Comparison of ENCODE assay signal across 13 cellular contexts in genomic region chr15:40155270-40155910, GRCh38. TPM values are rescaled to one million over a fixed set of nuclear protein-coding genes. Genes with fewer than 3 reads are reported as not detected.
A peak's percentile ranks its signal among the peaks of the same experiment; 100 is the strongest.
DNase-seq lines count a peak whose midpoint lies in the region; ATAC-seq and TF ChIP-seq lines count a peak whose summit lies in the region.
"Had no signal": no experiment of that assay in that cellular context is flagged by ENCODE, and none has a peak within 500 bp of the region (broad histone marks: within the 10 kb centered on the region; RNA-seq: fewer than 3 reads in every experiment).

No MANE protein-coding gene starts in this region.

- H3K9ac ChIP-seq in HUES48 (ENCODE audit: low read depth, low read length), result peak overlapping the region; percentile 54; the same call in 1 of the 2 replicates

- peak; percentile 85 for DNase-seq in COLO668 (lab: John Stamatoyannopoulos, UW; ENCODE audit: unreplicated experiment)
- DNase-seq in RWPE1 (ENCODE audit: low spot score), result peak; percentile 72
- peak; percentile 60 to 78 for DNase-seq in left colon
- DNase-seq in putamen (ENCODE audit: low spot score), result no peak
- DNase-seq: activated CD8-positive, alpha-beta memory T cell treated with anti-CD3 and anti-CD28 coated beads, Interleukin-2, amount 50 U/mL, for 48 hours; OCI-M1; stimulated activated CD4-positive, alpha-beta T cell treated with anti-CD3 and anti-CD28 coated beads, Interleukin-1b, Interleukin-23, amount 100 ng/mL, for 48 hours; stimulated activated naive CD8-positive, alpha-beta T cell treated with anti-CD3 and anti-CD28 coated beads, Interleukin-15, amount 100 ng/mL, for 72 hours had no signal

- POLR2A ChIA-PET in RWPE1 (lab: Yijun Ruan, JAX; ENCODE audit: low non-redundant PET), result no interaction called here

- TF ChIP-seq CTCF in RWPE1 (conservative IDR thresholded peaks at IDR 0.05; ENCODE audit: low read depth), result no peak

- H3K4me3 ChIP-seq in HUES48 (ENCODE audit: low read depth, low read length), result peak overlapping the region; percentile 20
- H3K4me3 ChIP-seq: HAP-1 had no signal

- no peaks in the 10 kb centered on the region for H3K9me3 ChIP-seq in HUES48 (ENCODE audit: control insufficient read depth, insufficient read depth, low read length)
- H3K9me3 ChIP-seq: HAP-1 had no signal

- H3K27ac ChIP-seq in HUES48 (ENCODE audit: low read depth, low read length) (peak overlapping the region; percentile 77), RWPE1 (no peak overlapping the region)

- no peaks in the 10 kb centered on the region for H3K36me3 ChIP-seq in HUES48 (ENCODE audit: control insufficient read depth, insufficient read depth, low read length)
- H3K36me3 ChIP-seq: HAP-1 had no signal

- ATAC-seq in left colon (peak; percentile 96), GM19035 (IDR thresholded peaks at IDR 0.05; ENCODE audit: unreplicated experiment) (no peak), GM21390 (IDR thresholded peaks at IDR 0.05; ENCODE audit: unreplicated experiment) (no peak), HG02623 (IDR thresholded peaks at IDR 0.05; ENCODE audit: unreplicated experiment) (no peak)
- ATAC-seq: stimulated activated naive CD8-positive, alpha-beta T cell treated with anti-CD3 and anti-CD28 coated beads, Interleukin-15, amount 100 ng/mL, for 72 hours had no signal

- intact Hi-C loops in left colon (cut with DNase I, micrococcal nuclease), result no loop called here

- H3K27me3 ChIP-seq in HUES48 (ENCODE audit: control insufficient read depth, insufficient read depth, low read length), result no peaks in the 10 kb centered on the region

- peaks cover 31% of the 10 kb centered on the region for H3K4me1 ChIP-seq in HUES48 (ENCODE audit: control insufficient read depth, insufficient read depth, low read length)

- CTCF ChIA-PET in RWPE1 (lab: Yijun Ruan, JAX), result no interaction called here

RNA-seq across cellular contexts. Expression of gene BUB1B, which starts 5.5 kb away (rescaled TPM):
- 10 to 100 TPM in 1 of 2 donors, 1 to 10 TPM in 1; 2.9 to 10.4 TPM for total RNA-seq in left colon

RNA-seq across cellular contexts. Expression of gene BMF, which starts 46.7 kb away (rescaled TPM):
- total RNA-seq in left colon, result 10 to 100 TPM in 1 of 2 donors, 1 to 10 TPM in 1; 7.0 to 25.4 TPM
